Comparison of ENCODE assay signal across 19 cellular contexts in the genomic region with DNA sequence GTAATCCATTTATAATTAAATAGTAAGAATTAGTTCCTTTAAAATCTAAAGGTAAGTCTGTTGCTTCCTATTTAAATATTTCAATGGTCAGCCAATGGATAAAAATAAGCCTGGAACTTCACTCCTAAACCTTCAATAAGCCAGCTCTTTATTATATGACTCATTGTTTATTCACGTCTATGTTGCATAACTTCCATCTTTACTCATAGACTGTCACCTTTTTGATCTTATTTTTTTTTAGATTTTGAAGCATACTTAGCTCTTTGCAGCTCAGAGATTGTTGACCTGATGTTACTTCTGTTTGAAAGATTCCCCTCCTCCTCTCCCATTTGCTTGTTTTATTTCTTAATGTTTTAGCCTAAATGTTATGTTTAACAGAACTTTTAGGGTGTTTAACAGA.
DNase-seq lines count a peak whose midpoint lies in the region; ATAC-seq, FAIRE-seq and TF ChIP-seq lines count a peak whose summit lies in the region.
"Had no signal": no experiment of that assay in that cellular context is flagged by ENCODE, and none has a peak within 500 bp of the region (broad histone marks: within the 10 kb centered on the region; RNA-seq: fewer than 3 reads in every experiment).

No MANE protein-coding gene starts in this region.

- H3K27ac ChIP-seq in lung (ENCODE audit: low read depth in 1 of 2, low read length in 1 of 2) (no peak overlapping the region), SJCRH30 (no peak overlapping the region)

- H3K4me1 ChIP-seq in lung (ENCODE audit: control insufficient read depth in 2 of 2, insufficient read depth in 2 of 2, low read length in 2 of 2): no peaks in the 10 kb centered on the region
- H3K4me1 ChIP-seq in SJCRH30: no peaks in the 10 kb centered on the region

- TF ChIP-seq CTCF in cardiac fibroblast (IDR thresholded peaks at IDR 0.05; ENCODE audit: low read depth, low read length) (no peak), lung (IDR thresholded peaks at IDR 0.05; ENCODE audit: control extremely low read depth, extremely low read depth) (no peak)

- no peaks in the 10 kb centered on the region for H3K27me3 ChIP-seq in lung (ENCODE audit: control insufficient read depth, insufficient read depth)
- no peaks in the 10 kb centered on the region for H3K27me3 ChIP-seq in SJCRH30

- no peak overlapping the region for H3K4me3 Mint-ChIP-seq in effector memory CD8-positive, alpha-beta T cell
- H3K4me3 Mint-ChIP-seq: activated CD4-positive, alpha-beta memory T cell treated with anti-CD3 and anti-CD28 coated beads, Interleukin-2, amount 10 ng/mL, durations not matched to agents 7 days and 5 days had no signal

- in situ Hi-C loops in Caki2 (cut with HindIII; ENCODE audit: low pct_unique_long_range_greater_than_20kb, low sequenced_read_pairs): no loop called here

- peak; percentile 3 for DNase-seq in Caki2 (ENCODE audit: low read depth)
- DNase-seq in LoVo (ENCODE audit: low spot score): peak; percentile 42
- DNase-seq in cardiac fibroblast (ENCODE audit: low read depth in 2 of 2): peak; percentile 70 to 78
- no peak for DNase-seq in lung (ENCODE audit: low spot score)
- DNase-seq in effector memory CD8-positive, alpha-beta T cell: no peak
- no peak for DNase-seq in RCC 7860 (ENCODE audit: low spot score)
- no peak for DNase-seq in SJCRH30
- DNase-seq: activated CD4-positive, alpha-beta memory T cell treated with anti-CD3 and anti-CD28 coated beads, Interleukin-2, amount 10 ng/mL, durations not matched to agents 7 days and 5 days; activated effector memory CD4-positive, alpha-beta T cell treated with anti-CD3 and anti-CD28 coated beads, Interleukin-2, amount 50 U/mL, for 16 hours; DMS79 treated with DMSO at 0.1 percent for 48 hours; islet precursor cell; NCI-H1048; NCI-H2227 treated with DMSO at 0.1 percent for 48 hours; RPMI8226; stimulated activated CD4-positive, alpha-beta T cell treated with anti-CD3 and anti-CD28 coated beads, Interleukin-4, amount 100 ng/mL, for 24 hours; stimulated activated naive CD4-positive, alpha-beta T cell; T1000 had no signal

- no peaks in the 10 kb centered on the region for H3K9me3 ChIP-seq in lung (ENCODE audit: control insufficient read depth in 2 of 2, insufficient read depth in 1 of 2, low read length in 1 of 2)
- H3K9me3 ChIP-seq in SJCRH30 (replicated peaks): no peaks in the 10 kb centered on the region; the same call in 1 of the 2 replicates

- H3K36me3 ChIP-seq in lung (ENCODE audit: control insufficient read depth in 2 of 2, insufficient read depth in 2 of 2, low read length in 2 of 2): no peaks in the 10 kb centered on the region
- H3K36me3 ChIP-seq in SJCRH30: no peaks in the 10 kb centered on the region

- FAIRE-seq in RCC 7860 (lab: Jason Lieb, UNC): no peak
- FAIRE-seq: GM12878 had no signal

- H3K27me3 Mint-ChIP-seq in effector memory CD8-positive, alpha-beta T cell: no peaks in the 10 kb centered on the region
- H3K27me3 Mint-ChIP-seq: activated CD4-positive, alpha-beta memory T cell treated with anti-CD3 and anti-CD28 coated beads, Interleukin-2, amount 10 ng/mL, durations not matched to agents 7 days and 5 days had no signal

- H3K9me3 Mint-ChIP-seq in effector memory CD8-positive, alpha-beta T cell: peaks cover 2 to 29% of the 10 kb centered on the region in 2 donors

- H3K36me3 Mint-ChIP-seq in effector memory CD8-positive, alpha-beta T cell (ENCODE audit: insufficient read depth): no peaks in the 10 kb centered on the region

- H3K4me1 Mint-ChIP-seq in effector memory CD8-positive, alpha-beta T cell (ENCODE audit: low read depth in 2 of 2): no peaks in the 10 kb centered on the region
- H3K4me1 Mint-ChIP-seq: activated CD4-positive, alpha-beta memory T cell treated with anti-CD3 and anti-CD28 coated beads, Interleukin-2, amount 10 ng/mL, durations not matched to agents 7 days and 5 days had no signal

- no peak overlapping the region for H3K27ac Mint-ChIP-seq in effector memory CD8-positive, alpha-beta T cell
- H3K27ac Mint-ChIP-seq: activated CD4-positive, alpha-beta memory T cell treated with anti-CD3 and anti-CD28 coated beads, Interleukin-2, amount 10 ng/mL, durations not matched to agents 7 days and 5 days had no signal

- H3K4me3 ChIP-seq in cardiac fibroblast (replicated peaks in 1 of 2; ENCODE audit: low read depth in 2 of 2, low read length in 2 of 2) (no peak overlapping the region), lung (no peak overlapping the region), SJCRH30 (no peak overlapping the region)
- H3K4me3 ChIP-seq: GM12878 had no signal

- ATAC-seq in lung (ENCODE audit: insufficient read depth, low FRiP score): peak; percentile 69
- no peak for ATAC-seq in effector memory CD8-positive, alpha-beta T cell (replicated peaks)
- ATAC-seq in SK-N-SH treated with all-trans-retinoic acid at 6 μM for 48 hours: no peak
- ATAC-seq: GM12878 had no signal

- WGBS in lung, 2 donors: 24 to 37% methylated on average over 1 of the region's 1 CpG

TF ChIP-seq in SK-N-SH treated with all-trans-retinoic acid at 6 μM for 48 hours, 23 proteins besides CTCF, POLR2A, EP300 and RAD21 (continues in another document):
- TF ChIP-seq, protein P1, sequence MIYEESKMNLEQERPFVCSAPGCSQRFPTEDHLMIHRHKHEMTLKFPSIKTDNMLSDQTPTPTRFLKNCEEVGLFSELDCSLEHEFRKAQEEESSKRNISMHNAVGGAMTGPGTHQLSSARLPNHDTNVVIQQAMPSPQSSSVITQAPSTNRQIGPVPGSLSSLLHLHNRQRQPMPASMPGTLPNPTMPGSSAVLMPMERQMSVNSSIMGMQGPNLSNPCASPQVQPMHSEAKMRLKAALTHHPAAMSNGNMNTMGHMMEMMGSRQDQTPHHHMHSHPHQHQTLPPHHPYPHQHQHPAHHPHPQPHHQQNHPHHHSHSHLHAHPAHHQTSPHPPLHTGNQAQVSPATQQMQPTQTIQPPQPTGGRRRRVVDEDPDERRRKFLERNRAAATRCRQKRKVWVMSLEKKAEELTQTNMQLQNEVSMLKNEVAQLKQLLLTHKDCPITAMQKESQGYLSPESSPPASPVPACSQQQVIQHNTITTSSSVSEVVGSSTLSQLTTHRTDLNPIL (CRISPR knock-in tag; IDR thresholded peaks at IDR 0.05; ENCODE audit: low read depth): no peak
- TF ChIP-seq, protein P2, sequence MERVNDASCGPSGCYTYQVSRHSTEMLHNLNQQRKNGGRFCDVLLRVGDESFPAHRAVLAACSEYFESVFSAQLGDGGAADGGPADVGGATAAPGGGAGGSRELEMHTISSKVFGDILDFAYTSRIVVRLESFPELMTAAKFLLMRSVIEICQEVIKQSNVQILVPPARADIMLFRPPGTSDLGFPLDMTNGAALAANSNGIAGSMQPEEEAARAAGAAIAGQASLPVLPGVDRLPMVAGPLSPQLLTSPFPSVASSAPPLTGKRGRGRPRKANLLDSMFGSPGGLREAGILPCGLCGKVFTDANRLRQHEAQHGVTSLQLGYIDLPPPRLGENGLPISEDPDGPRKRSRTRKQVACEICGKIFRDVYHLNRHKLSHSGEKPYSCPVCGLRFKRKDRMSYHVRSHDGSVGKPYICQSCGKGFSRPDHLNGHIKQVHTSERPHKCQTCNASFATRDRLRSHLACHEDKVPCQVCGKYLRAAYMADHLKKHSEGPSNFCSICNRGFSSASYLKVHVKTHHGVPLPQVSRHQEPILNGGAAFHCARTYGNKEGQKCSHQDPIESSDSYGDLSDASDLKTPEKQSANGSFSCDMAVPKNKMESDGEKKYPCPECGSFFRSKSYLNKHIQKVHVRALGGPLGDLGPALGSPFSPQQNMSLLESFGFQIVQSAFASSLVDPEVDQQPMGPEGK (CRISPR knock-in tag; IDR thresholded peaks at IDR 0.05; ENCODE audit: borderline replicate concordance): no peak
- TF ChIP-seq SNAI2 (CRISPR knock-in tag; IDR thresholded peaks at IDR 0.05) (no peak), ZC3H10 (CRISPR knock-in tag; IDR thresholded peaks at IDR 0.05) (no peak), ARNTL (CRISPR knock-in tag; IDR thresholded peaks at IDR 0.05; ENCODE audit: borderline replicate concordance, low read depth) (no peak), ZFP3 (CRISPR knock-in tag; IDR thresholded peaks at IDR 0.05) (no peak), ZNF8 (CRISPR knock-in tag; IDR thresholded peaks at IDR 0.05) (no peak), ISL1 (CRISPR knock-in tag; IDR thresholded peaks at IDR 0.05) (no peak), RARB (CRISPR knock-in tag; IDR thresholded peaks at IDR 0.05) (no peak), ESRRG (CRISPR knock-in tag; IDR thresholded peaks at IDR 0.05) (no peak), ZNF70 (CRISPR knock-in tag; IDR thresholded peaks at IDR 0.05) (no peak), PPARA (CRISPR knock-in tag; IDR thresholded peaks at IDR 0.05; ENCODE audit: borderline replicate concordance) (no peak), ZFP30 (CRISPR knock-in tag; IDR thresholded peaks at IDR 0.05) (no peak), TCF4 (CRISPR knock-in tag; IDR thresholded peaks at IDR 0.05; ENCODE audit: borderline replicate concordance) (no peak)
- TF ChIP-seq, protein P3, sequence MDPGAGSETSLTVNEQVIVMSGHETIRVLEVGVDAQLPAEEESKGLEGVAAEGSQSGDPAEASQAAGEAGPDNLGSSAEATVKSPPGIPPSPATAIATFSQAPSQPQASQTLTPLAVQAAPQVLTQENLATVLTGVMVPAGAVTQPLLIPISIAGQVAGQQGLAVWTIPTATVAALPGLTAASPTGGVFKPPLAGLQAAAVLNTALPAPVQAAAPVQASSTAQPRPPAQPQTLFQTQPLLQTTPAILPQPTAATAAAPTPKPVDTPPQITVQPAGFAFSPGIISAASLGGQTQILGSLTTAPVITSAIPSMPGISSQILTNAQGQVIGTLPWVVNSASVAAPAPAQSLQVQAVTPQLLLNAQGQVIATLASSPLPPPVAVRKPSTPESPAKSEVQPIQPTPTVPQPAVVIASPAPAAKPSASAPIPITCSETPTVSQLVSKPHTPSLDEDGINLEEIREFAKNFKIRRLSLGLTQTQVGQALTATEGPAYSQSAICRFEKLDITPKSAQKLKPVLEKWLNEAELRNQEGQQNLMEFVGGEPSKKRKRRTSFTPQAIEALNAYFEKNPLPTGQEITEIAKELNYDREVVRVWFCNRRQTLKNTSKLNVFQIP (CRISPR knock-in tag; IDR thresholded peaks at IDR 0.05; ENCODE audit: borderline replicate concordance, low read depth): no peak
- TF ChIP-seq, protein P4, sequence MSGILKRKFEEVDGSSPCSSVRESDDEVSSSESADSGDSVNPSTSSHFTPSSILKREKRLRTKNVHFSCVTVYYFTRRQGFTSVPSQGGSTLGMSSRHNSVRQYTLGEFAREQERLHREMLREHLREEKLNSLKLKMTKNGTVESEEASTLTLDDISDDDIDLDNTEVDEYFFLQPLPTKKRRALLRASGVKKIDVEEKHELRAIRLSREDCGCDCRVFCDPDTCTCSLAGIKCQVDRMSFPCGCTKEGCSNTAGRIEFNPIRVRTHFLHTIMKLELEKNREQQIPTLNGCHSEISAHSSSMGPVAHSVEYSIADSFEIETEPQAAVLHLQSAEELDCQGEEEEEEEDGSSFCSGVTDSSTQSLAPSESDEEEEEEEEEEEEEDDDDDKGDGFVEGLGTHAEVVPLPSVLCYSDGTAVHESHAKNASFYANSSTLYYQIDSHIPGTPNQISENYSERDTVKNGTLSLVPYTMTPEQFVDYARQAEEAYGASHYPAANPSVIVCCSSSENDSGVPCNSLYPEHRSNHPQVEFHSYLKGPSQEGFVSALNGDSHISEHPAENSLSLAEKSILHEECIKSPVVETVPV (CRISPR knock-in tag; IDR thresholded peaks at IDR 0.05): no peak

Comparison
In these comparisons a context has a peak if more than half of its experiments do, and no peak if none do; other contexts are left out.
1. DNase-seq: peak in Caki2 (single experiment), LoVo (single experiment) and cardiac fibroblast (2 of 2); none in lung (single experiment), effector memory CD8-positive, alpha-beta T cell (0 of 3), RCC 7860 (single experiment) and SJCRH30 (0 of 2).